Comparison of ENCODE assay signal across 14 cellular contexts in genomic region chrX:30831082-30831481, GRCh38. TPM values are rescaled to one million over a fixed set of nuclear protein-coding genes. Genes with fewer than 3 reads are reported as not detected.
A peak's percentile ranks its signal among the peaks of the same experiment; 100 is the strongest.
DNase-seq lines count a peak whose midpoint lies in the region; ATAC-seq, FAIRE-seq and TF ChIP-seq lines count a peak whose summit lies in the region.
"Had no signal": no experiment of that assay in that cellular context is flagged by ENCODE, and none has a peak within 500 bp of the region (broad histone marks: within the 10 kb centered on the region; RNA-seq: fewer than 3 reads in every experiment).

No MANE protein-coding gene starts in this region.

- DNase-seq in CD4-positive, alpha-beta memory T cell = peak; percentile 16 to 30 (median 19)
- no peak for DNase-seq in endothelial cell of umbilical vein (ENCODE audit: low read depth, low spot score)
- no peak for DNase-seq in NCI-H187 treated with DMSO at 0.1 percent for 48 hours (lab: John Stamatoyannopoulos, UW)
- no peak for DNase-seq in DMS79 (lab: John Stamatoyannopoulos, UW)
- DNase-seq: NCI-H2227 treated with DMSO at 0.1 percent for 48 hours, psoas muscle, testis had no signal

- no peaks in the 10 kb centered on the region for H4K20me1 ChIP-seq in endothelial cell of umbilical vein (replicated peaks; ENCODE audit: control insufficient read depth, extremely low read depth, insufficient read depth, low read length)

- BruUV-seq in endothelial cell of umbilical vein (replicated peaks; lab: Mats Ljungman, UMichigan) = no TSS peak

- dilution Hi-C loops in endothelial cell of umbilical vein (cut with MboI; ENCODE audit: extremely low pct_ligation_motif_present, low sequenced_read_pairs) = no loop called here

- H3K4me2 ChIP-seq in endothelial cell of umbilical vein (ENCODE audit: insufficient read depth, low read length) = no peak overlapping the region

- H3K27ac Mint-ChIP-seq in CD4-positive, alpha-beta memory T cell = peak overlapping the region; percentile 80 to 94 (median 93)
- H3K27ac Mint-ChIP-seq in T-helper 1 cell treated with Interleukin-12 subunit alpha and Interleukin-12 subunit beta and Interleukin-4 antibody, amounts not matched to agents 30 μg/mL and 1 μg/mL, for 36 hours = peak overlapping the region; percentile 86
- H3K27ac Mint-ChIP-seq: B cell had no signal

- no peaks in the 10 kb centered on the region for H3K9me1 ChIP-seq in endothelial cell of umbilical vein (replicated peaks; ENCODE audit: control insufficient read depth, extremely low read depth, insufficient read depth, low read length)

- CTCF ChIA-PET in CD4-positive, alpha-beta memory T cell (lab: Charles Lee; ENCODE audit: partially characterized antibody) = interaction anchor here (2.0 kb wide), 1 partner anchor 259 kb away, joined by 5 read pairs; no protein-coding TSS in a partner anchor
- CTCF ChIA-PET in endothelial cell of umbilical vein (lab: Charles Lee) = no interaction called here

- H3K9ac ChIP-seq in endothelial cell of umbilical vein (replicated peaks; ENCODE audit: extremely low read depth, insufficient read depth, low read length) = no peak overlapping the region

- no peaks in the 10 kb centered on the region for H3K9me3 ChIP-seq in CD4-positive, alpha-beta memory T cell (ENCODE audit: control insufficient read depth in 1 of 2, low read length in 2 of 2)
- H3K9me3 ChIP-seq in endothelial cell of umbilical vein (replicated peaks; ENCODE audit: control insufficient read depth, insufficient read depth, low read length) = no peaks in the 10 kb centered on the region
- H3K9me3 ChIP-seq: psoas muscle, testis had no signal

- peaks cover 0 to under 1% (median 0%) of the 10 kb centered on the region in 8 donors for H3K9me3 Mint-ChIP-seq in CD4-positive, alpha-beta memory T cell
- no peaks in the 10 kb centered on the region for H3K9me3 Mint-ChIP-seq in T-helper 1 cell treated with Interleukin-12 subunit alpha and Interleukin-12 subunit beta and Interleukin-4 antibody, amounts not matched to agents 30 μg/mL and 1 μg/mL, for 36 hours

- no peak for TF ChIP-seq CTCF in endothelial cell of umbilical vein (IDR thresholded peaks at IDR 0.05; ENCODE audit: extremely low read depth in 1 of 2, insufficient read depth in 1 of 2, low read depth in 1 of 2, low read length in 2 of 2)

- H3K36me3 Mint-ChIP-seq in CD4-positive, alpha-beta memory T cell = peaks cover 11 to 20% of the 10 kb centered on the region in 2 donors
- H3K36me3 Mint-ChIP-seq in T-helper 1 cell treated with Interleukin-12 subunit alpha and Interleukin-12 subunit beta and Interleukin-4 antibody, amounts not matched to agents 30 μg/mL and 1 μg/mL, for 36 hours (ENCODE audit: low read depth) = peaks cover 29% of the 10 kb centered on the region

- H3K4me3 ChIP-seq in CD4-positive, alpha-beta memory T cell (ENCODE audit: low read length in 2 of 2) = no peak overlapping the region
- no peak overlapping the region for H3K4me3 ChIP-seq in endothelial cell of umbilical vein (replicated peaks in 1 of 3; ENCODE audit: insufficient read depth in 1 of 3, low read depth in 1 of 3, low read length in 3 of 3)
- H3K4me3 ChIP-seq: psoas muscle, testis had no signal

- no peaks in the 10 kb centered on the region for H3K27me3 ChIP-seq in CD4-positive, alpha-beta memory T cell (ENCODE audit: insufficient read depth, low read length)
- no peaks in the 10 kb centered on the region for H3K27me3 ChIP-seq in endothelial cell of umbilical vein (ENCODE audit: control insufficient read depth in 2 of 2, insufficient read depth in 2 of 2, low read length in 2 of 2)
- H3K27me3 ChIP-seq: testis had no signal

- H3K4me1 ChIP-seq in CD4-positive, alpha-beta memory T cell (ENCODE audit: insufficient read depth, low read length) = peaks cover 5% of the 10 kb centered on the region
- no peaks in the 10 kb centered on the region for H3K4me1 ChIP-seq in endothelial cell of umbilical vein (ENCODE audit: control insufficient read depth, extremely low read depth, insufficient read depth, low read length)
- H3K4me1 ChIP-seq: psoas muscle, testis had no signal

- H3K27ac ChIP-seq in CD4-positive, alpha-beta memory T cell (ENCODE audit: low read depth, low read length) = peak overlapping the region; percentile 15
- no peak overlapping the region for H3K27ac ChIP-seq in endothelial cell of umbilical vein (ENCODE audit: insufficient read depth, low read depth, low read length)
- H3K27ac ChIP-seq: HL-60, psoas muscle, testis had no signal

- no peaks in the 10 kb centered on the region for H3K27me3 Mint-ChIP-seq in CD4-positive, alpha-beta memory T cell
- H3K27me3 Mint-ChIP-seq in T-helper 1 cell treated with Interleukin-12 subunit alpha and Interleukin-12 subunit beta and Interleukin-4 antibody, amounts not matched to agents 30 μg/mL and 1 μg/mL, for 36 hours (ENCODE audit: low read depth) = no peaks in the 10 kb centered on the region
- H3K27me3 Mint-ChIP-seq: B cell had no signal

- no peak overlapping the region for H2AFZ ChIP-seq in endothelial cell of umbilical vein (ENCODE audit: low read depth, low read length)

- peak; percentile 42 for FAIRE-seq in endothelial cell of umbilical vein (lab: Jason Lieb, UNC)
- FAIRE-seq: GM18507 had no signal

- peak overlapping the region; percentile 76 to 91 (median 77) for H3K4me3 Mint-ChIP-seq in CD4-positive, alpha-beta memory T cell
- H3K4me3 Mint-ChIP-seq in T-helper 1 cell treated with Interleukin-12 subunit alpha and Interleukin-12 subunit beta and Interleukin-4 antibody, amounts not matched to agents 30 μg/mL and 1 μg/mL, for 36 hours = peak overlapping the region; percentile 79
- H3K4me3 Mint-ChIP-seq: B cell had no signal

- no peak for TF ChIP-seq POLR2A in endothelial cell of umbilical vein (IDR thresholded peaks at IDR 0.05; ENCODE audit: low read depth, low read length)

- H3K4me1 Mint-ChIP-seq in CD4-positive, alpha-beta memory T cell = peaks cover 14 to 35% (median 18%) of the 10 kb centered on the region in 4 donors
- H3K4me1 Mint-ChIP-seq in T-helper 1 cell treated with Interleukin-12 subunit alpha and Interleukin-12 subunit beta and Interleukin-4 antibody, amounts not matched to agents 30 μg/mL and 1 μg/mL, for 36 hours (ENCODE audit: low read depth) = peaks cover 19% of the 10 kb centered on the region

- H3K36me3 ChIP-seq in CD4-positive, alpha-beta memory T cell (ENCODE audit: insufficient read depth, low read length) = no peaks in the 10 kb centered on the region
- no peaks in the 10 kb centered on the region for H3K36me3 ChIP-seq in endothelial cell of umbilical vein (ENCODE audit: control insufficient read depth in 2 of 2, extremely low read depth in 1 of 2, insufficient read depth in 2 of 2, low read length in 2 of 2)

- POLR2A ChIA-PET in CD4-positive, alpha-beta memory T cell (lab: Charles Lee; ENCODE audit: partially characterized antibody) = interaction anchor here (0.7 kb wide), 1 partner anchor 58 kb away, joined by 3 read pairs; the partner anchor contains the start of gene TAB3
- POLR2A ChIA-PET in endothelial cell of umbilical vein (lab: Charles Lee) = no interaction called here

- ATAC-seq in GM21529 (IDR thresholded peaks at IDR 0.05; ENCODE audit: unreplicated experiment) = peak; percentile 62
- ATAC-seq in GM21515 (IDR thresholded peaks at IDR 0.05; ENCODE audit: unreplicated experiment) = no peak
- no peak for ATAC-seq in GM18907 (IDR thresholded peaks at IDR 0.05; ENCODE audit: unreplicated experiment)
- ATAC-seq: psoas muscle had no signal

- H3K79me2 ChIP-seq in endothelial cell of umbilical vein (ENCODE audit: control insufficient read depth, insufficient read depth, low read length) = no peaks in the 10 kb centered on the region

- intact Hi-C loops in CD4-positive, alpha-beta memory T cell (cut with micrococcal nuclease) = loop anchor here (2.0 to 5.0 kb wide), 2 partner anchors 58 to 94 kb away; partner anchors contain the start of gene TAB3
- intact Hi-C loops in endothelial cell of umbilical vein (cut with micrococcal nuclease) = no loop called here

TF ChIP-seq in endothelial cell of umbilical vein, 7 proteins besides CTCF, POLR2A, EP300 and RAD21:
- TF ChIP-seq POLR2AphosphoS5 (IDR thresholded peaks at IDR 0.05; ENCODE audit: insufficient read depth, low read depth, low read length) (no peak), EZH2 (IDR thresholded peaks at IDR 0.05; ENCODE audit: borderline replicate concordance, low read depth, low read length, severe bottlenecking) (no peak), MYC (IDR thresholded peaks at IDR 0.05; ENCODE audit: low read depth, low read length) (no peak), MAX (IDR thresholded peaks at IDR 0.05; ENCODE audit: insufficient read depth, insufficient read length) (no peak), GATA2 (IDR thresholded peaks at IDR 0.05; ENCODE audit: insufficient read depth, insufficient read length, low read depth, low read length) (no peak), FOS (IDR thresholded peaks at IDR 0.05; ENCODE audit: borderline replicate concordance, insufficient read depth, low read length) (no peak), JUN (IDR thresholded peaks at IDR 0.05; ENCODE audit: borderline replicate concordance, insufficient read depth, insufficient read length, low read depth) (no peak)
TF ChIP-seq in endothelial cell of umbilical vein: peak in this region for 0.

RNA-seq across cellular contexts. Expression of gene TAB3, which starts 58.0 kb away (rescaled TPM):
- 10 to 100 TPM; 21.0 to 23.8 TPM for total RNA-seq in CD4-positive, alpha-beta memory T cell
- polyA plus RNA-seq in CD4-positive, alpha-beta memory T cell = 1 to 10 TPM; 4.8 to 6.8 TPM
- total RNA-seq in endothelial cell of umbilical vein = 11.7 and 12.0 TPM in 2 replicates
- polyA plus RNA-seq in endothelial cell of umbilical vein = 10.6 and 11.5 TPM in 2 replicates
- polyA plus RNA-seq in endothelial cell of umbilical vein (2011; cell fraction: cytosol; rRNA removed) = 7.2 and 8.5 TPM in 2 replicates
- 20.5 and 27.3 TPM in 2 replicates for polyA plus RNA-seq in endothelial cell of umbilical vein (2011; cell fraction: nucleus; rRNA removed)
- polyA plus RNA-seq in endothelial cell of umbilical vein (2012) = 11.3 and 14.7 TPM in 2 replicates
- polyA minus RNA-seq in endothelial cell of umbilical vein = 19.9 and 21.9 TPM in 2 replicates
- 16.9 TPM for polyA minus RNA-seq in endothelial cell of umbilical vein (2011; cell fraction: cytosol; rRNA and poly(A)+ RNA removed)
- 17.6 and 23.6 TPM in 2 replicates for polyA minus RNA-seq in endothelial cell of umbilical vein (2011; cell fraction: nucleus; rRNA and poly(A)+ RNA removed)

Comparison
In these comparisons a context has a peak if more than half of its experiments do, and no peak if none do; other contexts are left out.
1. DNase-seq: peak in CD4-positive, alpha-beta memory T cell (5 of 5); none in endothelial cell of umbilical vein (single experiment), NCI-H187 treated with DMSO at 0.1 percent for 48 hours (single experiment) and DMS79 (single experiment).